1 cellular context compared by ENCODE assay signal in genomic region chr5:55062039-55062779, GRCh38.
TF ChIP-seq lines count a peak whose summit lies in the region.

No MANE protein-coding gene starts in this region.

TF ChIP-seq in SK-N-SH, 30 proteins besides CTCF, POLR2A, EP300 and RAD21 (continued from another document):
- TF ChIP-seq REST (IDR thresholded peaks at IDR 0.05; ENCODE audit: low read depth, low read length) (no peak), RXRA (IDR thresholded peaks at IDR 0.05; ENCODE audit: borderline replicate concordance, low read depth) (no peak), NFIC (IDR thresholded peaks at IDR 0.05; ENCODE audit: borderline replicate concordance) (no peak)
- TF ChIP-seq, protein P1, sequence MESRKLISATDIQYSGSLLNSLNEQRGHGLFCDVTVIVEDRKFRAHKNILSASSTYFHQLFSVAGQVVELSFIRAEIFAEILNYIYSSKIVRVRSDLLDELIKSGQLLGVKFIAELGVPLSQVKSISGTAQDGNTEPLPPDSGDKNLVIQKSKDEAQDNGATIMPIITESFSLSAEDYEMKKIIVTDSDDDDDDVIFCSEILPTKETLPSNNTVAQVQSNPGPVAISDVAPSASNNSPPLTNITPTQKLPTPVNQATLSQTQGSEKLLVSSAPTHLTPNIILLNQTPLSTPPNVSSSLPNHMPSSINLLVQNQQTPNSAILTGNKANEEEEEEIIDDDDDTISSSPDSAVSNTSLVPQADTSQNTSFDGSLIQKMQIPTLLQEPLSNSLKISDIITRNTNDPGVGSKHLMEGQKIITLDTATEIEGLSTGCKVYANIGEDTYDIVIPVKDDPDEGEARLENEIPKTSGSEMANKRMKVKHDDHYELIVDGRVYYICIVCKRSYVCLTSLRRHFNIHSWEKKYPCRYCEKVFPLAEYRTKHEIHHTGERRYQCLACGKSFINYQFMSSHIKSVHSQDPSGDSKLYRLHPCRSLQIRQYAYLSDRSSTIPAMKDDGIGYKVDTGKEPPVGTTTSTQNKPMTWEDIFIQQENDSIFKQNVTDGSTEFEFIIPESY (IDR thresholded peaks at IDR 0.05; ENCODE audit: borderline replicate concordance, low read depth): no peak
TF ChIP-seq in SK-N-SH: peak in this region for 0.
